Comparison of ENCODE assay signal across 12 cellular contexts in the genomic region with DNA sequence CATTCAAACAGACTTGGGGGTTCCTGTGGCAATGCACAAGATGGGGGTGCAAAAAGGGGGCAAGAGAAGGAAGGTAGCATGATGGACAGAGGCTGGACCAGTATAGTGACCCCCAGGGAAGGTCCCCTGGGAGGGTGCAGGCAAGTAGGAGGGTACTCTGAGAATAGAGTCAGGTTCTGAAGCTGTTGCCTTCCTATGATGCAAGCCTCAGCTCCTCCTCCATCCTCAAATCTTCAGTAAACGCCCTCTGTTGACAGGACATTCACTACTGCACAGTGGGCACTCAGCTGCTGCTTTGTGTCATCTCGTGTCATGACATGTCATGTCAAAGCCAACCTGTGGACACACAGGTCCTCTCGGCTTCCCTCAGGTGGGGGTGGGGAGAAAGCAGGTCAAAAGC. TPM values are rescaled to one million over a fixed set of nuclear protein-coding genes. Genes with fewer than 3 reads are reported as not detected.
DNase-seq lines count a peak whose midpoint lies in the region; ATAC-seq and TF ChIP-seq lines count a peak whose summit lies in the region.
"Had no signal": no experiment of that assay in that cellular context is flagged by ENCODE, and none has a peak within 500 bp of the region (broad histone marks: within the 10 kb centered on the region; RNA-seq: fewer than 3 reads in every experiment).

No MANE protein-coding gene starts in this region.

- no peaks in the 10 kb centered on the region for H3F3A ChIP-seq in OCI-LY1 (ENCODE audit: insufficient read depth, low read length)

- H3K4me3 ChIP-seq in OCI-LY1 (ENCODE audit: low read depth, low read length, poor library complexity, severe bottlenecking) (no peak overlapping the region), epithelial cell of esophagus (ENCODE audit: low read length) (no peak overlapping the region), vagina (no peak overlapping the region), gastroesophageal sphincter (no peak overlapping the region)
- H3K4me3 ChIP-seq: psoas muscle had no signal

- H3K27me3 Mint-ChIP-seq in activated naive CD8-positive, alpha-beta T cell treated with anti-CD3 and anti-CD28 coated beads, Interleukin-2, amount 10 ng/mL, durations not matched to agents 7 days and 5 days, result no peaks in the 10 kb centered on the region
- no peaks in the 10 kb centered on the region for H3K27me3 Mint-ChIP-seq in activated naive CD8-positive, alpha-beta T cell treated with anti-CD3 and anti-CD28 coated beads for 36 hours
- H3K27me3 Mint-ChIP-seq: activated naive CD4-positive, alpha-beta T cell treated with anti-CD3 and anti-CD28 coated beads, Interleukin-2, amount 50 U/mL, for 24 hours had no signal

- TF ChIP-seq POLR2A in vagina (IDR thresholded peaks at IDR 0.05), result no peak
- no peak for TF ChIP-seq POLR2A in gastroesophageal sphincter (IDR thresholded peaks at IDR 0.05)

- intact Hi-C loops in vagina (cut with DNase I) (no loop called here), left colon (cut with DNase I, micrococcal nuclease) (no loop called here)

- H3K27ac ChIP-seq in OCI-LY1 (ENCODE audit: low read depth, low read length, poor library complexity, severe bottlenecking) (no peak overlapping the region), vagina (peak overlapping the region; percentile 21), gastroesophageal sphincter (no peak overlapping the region)
- H3K27ac ChIP-seq: psoas muscle had no signal

- H3K27me3 ChIP-seq in OCI-LY1 (ENCODE audit: insufficient read depth, low read length) (no peaks in the 10 kb centered on the region), vagina (no peaks in the 10 kb centered on the region), gastroesophageal sphincter (no peaks in the 10 kb centered on the region)

- H3K9me3 ChIP-seq in OCI-LY1 (ENCODE audit: low read length) (no peaks in the 10 kb centered on the region), vagina (no peaks in the 10 kb centered on the region), gastroesophageal sphincter (no peaks in the 10 kb centered on the region)
- H3K9me3 ChIP-seq: psoas muscle had no signal

- POLR2A ChIA-PET in activated naive CD8-positive, alpha-beta T cell treated with anti-CD3 and anti-CD28 coated beads, Interleukin-2, amount 10 ng/mL, durations not matched to agents 7 days and 5 days (lab: Charles Lee), result no interaction called here

- no peak for TF ChIP-seq EP300 in gastroesophageal sphincter (IDR thresholded peaks at IDR 0.05)

- H4K20me1 ChIP-seq in OCI-LY1 (ENCODE audit: insufficient read depth, low read length), result no peaks in the 10 kb centered on the region

- peak overlapping the region; percentile 62 for H3K27ac Mint-ChIP-seq in activated naive CD8-positive, alpha-beta T cell treated with anti-CD3 and anti-CD28 coated beads, Interleukin-2, amount 10 ng/mL, durations not matched to agents 7 days and 5 days
- no peak overlapping the region for H3K27ac Mint-ChIP-seq in activated naive CD8-positive, alpha-beta T cell treated with anti-CD3 and anti-CD28 coated beads for 36 hours
- H3K27ac Mint-ChIP-seq: activated naive CD4-positive, alpha-beta T cell treated with anti-CD3 and anti-CD28 coated beads, Interleukin-2, amount 50 U/mL, for 24 hours; CD8-positive, alpha-beta T cell had no signal

- H2AFZ ChIP-seq in OCI-LY1 (ENCODE audit: low read length), result no peak overlapping the region

- TF ChIP-seq CTCF in OCI-LY1 (IDR thresholded peaks at IDR 0.05; ENCODE audit: low read length) (peak; percentile 34), epithelial cell of esophagus (IDR thresholded peaks at IDR 0.05; ENCODE audit: insufficient read depth, low read depth, low read length, missing control alignments) (peak; percentile 43), vagina (IDR thresholded peaks at IDR 0.05) (no peak), gastroesophageal sphincter (IDR thresholded peaks at IDR 0.05) (no peak)

- no peaks in the 10 kb centered on the region for H3K9me2 ChIP-seq in OCI-LY1 (ENCODE audit: low read depth, low read length)

- H3K4me1 ChIP-seq in OCI-LY1 (ENCODE audit: insufficient read depth, low read length, severe bottlenecking) (peaks cover 19% of the 10 kb centered on the region), vagina (peaks cover 33% of the 10 kb centered on the region), gastroesophageal sphincter (peaks cover 0 to 40% (median 19%) of the 10 kb centered on the region in 3 donors)

- peaks cover 33% of the 10 kb centered on the region for H3K4me1 Mint-ChIP-seq in activated naive CD8-positive, alpha-beta T cell treated with anti-CD3 and anti-CD28 coated beads, Interleukin-2, amount 10 ng/mL, durations not matched to agents 7 days and 5 days
- peaks cover 46% of the 10 kb centered on the region for H3K4me1 Mint-ChIP-seq in activated naive CD8-positive, alpha-beta T cell treated with anti-CD3 and anti-CD28 coated beads for 36 hours

- no peak overlapping the region for H3K4me3 Mint-ChIP-seq in activated naive CD8-positive, alpha-beta T cell treated with anti-CD3 and anti-CD28 coated beads, Interleukin-2, amount 10 ng/mL, durations not matched to agents 7 days and 5 days
- H3K4me3 Mint-ChIP-seq in activated naive CD8-positive, alpha-beta T cell treated with anti-CD3 and anti-CD28 coated beads for 36 hours, result no peak overlapping the region
- H3K4me3 Mint-ChIP-seq: activated naive CD4-positive, alpha-beta T cell treated with anti-CD3 and anti-CD28 coated beads, Interleukin-2, amount 50 U/mL, for 24 hours; CD8-positive, alpha-beta T cell had no signal

- H3K36me3 ChIP-seq in OCI-LY1 (ENCODE audit: insufficient read depth, low read length) (peaks cover 49% of the 10 kb centered on the region), vagina (no peaks in the 10 kb centered on the region), gastroesophageal sphincter (peaks cover 0 to 28% of the 10 kb centered on the region in 2 donors)

- no CpG with 5 or more reads among the region's 3 CpGs for WGBS in gastroesophageal sphincter (ENCODE audit: low coverage in 1 of 2), 2 donors

- no peaks in the 10 kb centered on the region for H3K9me3 Mint-ChIP-seq in activated naive CD8-positive, alpha-beta T cell treated with anti-CD3 and anti-CD28 coated beads, Interleukin-2, amount 10 ng/mL, durations not matched to agents 7 days and 5 days
- no peaks in the 10 kb centered on the region for H3K9me3 Mint-ChIP-seq in activated naive CD8-positive, alpha-beta T cell treated with anti-CD3 and anti-CD28 coated beads for 36 hours
- H3K9me3 Mint-ChIP-seq: activated naive CD4-positive, alpha-beta T cell treated with anti-CD3 and anti-CD28 coated beads, Interleukin-2, amount 50 U/mL, for 24 hours; CD8-positive, alpha-beta T cell had no signal

- no peak for ATAC-seq in activated naive CD8-positive, alpha-beta T cell treated with anti-CD3 and anti-CD28 coated beads, Interleukin-2, amount 10 ng/mL, durations not matched to agents 7 days and 5 days (ENCODE audit: low read depth)
- ATAC-seq in left colon (no peak), gastroesophageal sphincter (no peak)
- ATAC-seq: CD8-positive, alpha-beta T cell had no signal

- DNase-seq in activated naive CD8-positive, alpha-beta T cell treated with anti-CD3 and anti-CD28 coated beads, Interleukin-2, amount 10 ng/mL, durations not matched to agents 7 days and 5 days, result no peak
- no peak for DNase-seq in activated naive CD8-positive, alpha-beta T cell treated with anti-CD3 and anti-CD28 coated beads for 36 hours
- DNase-seq in epithelial cell of esophagus (ENCODE audit: low read depth) (peak; percentile 65), vagina (ENCODE audit: extremely low spot score in 2 of 2) (peak; percentile 81 to 84), left colon (no peak), NCI-H2081 treated with DMSO at 0.1 percent for 48 hours (lab: John Stamatoyannopoulos, UW) (no peak)
- DNase-seq: NCI-H2227 treated with DMSO at 0.1 percent for 48 hours, psoas muscle had no signal

- no peak overlapping the region for H3K9ac ChIP-seq in OCI-LY1 (ENCODE audit: low read length)

- H3K36me3 Mint-ChIP-seq in activated naive CD8-positive, alpha-beta T cell treated with anti-CD3 and anti-CD28 coated beads, Interleukin-2, amount 10 ng/mL, durations not matched to agents 7 days and 5 days, result peaks cover 25% of the 10 kb centered on the region
- peaks cover 37% of the 10 kb centered on the region for H3K36me3 Mint-ChIP-seq in activated naive CD8-positive, alpha-beta T cell treated with anti-CD3 and anti-CD28 coated beads for 36 hours

- H3K79me2 ChIP-seq in OCI-LY1 (ENCODE audit: insufficient read depth, low read length), result 0 out of 2 replicates have a peak, but pooled peaks cover 4% of the 10 kb centered on the region

- no peak overlapping the region; the same call in 1 of the 2 replicates for H3K4me2 ChIP-seq in OCI-LY1 (ENCODE audit: low read length)

RNA-seq across cellular contexts. Expression of a gene that starts 5.8 kb away (rescaled TPM):
- 1 to 10 TPM; 3.7 to 5.1 TPM for total RNA-seq in activated naive CD8-positive, alpha-beta T cell treated with anti-CD3 and anti-CD28 coated beads, Interleukin-2, amount 10 ng/mL, durations not matched to agents 7 days and 5 days
- 1 to 10 TPM; 3.3 to 3.9 TPM for total RNA-seq in activated naive CD8-positive, alpha-beta T cell treated with anti-CD3 and anti-CD28 coated beads for 36 hours
- total RNA-seq in vagina (43.5 TPM), left colon (100 to 1,000 TPM; 262 to 489 TPM), gastroesophageal sphincter (10 to 100 TPM in 1 of 4 donors, 1 to 10 TPM in 3; 1.6 to 17.5 (median 3.5) TPM)

RNA-seq across cellular contexts. Expression of a gene that starts 58.1 kb away (rescaled TPM):
- total RNA-seq in activated naive CD8-positive, alpha-beta T cell treated with anti-CD3 and anti-CD28 coated beads, Interleukin-2, amount 10 ng/mL, durations not matched to agents 7 days and 5 days, result 100 to 1,000 TPM; 231 to 234 TPM
- total RNA-seq in activated naive CD8-positive, alpha-beta T cell treated with anti-CD3 and anti-CD28 coated beads for 36 hours, result 100 to 1,000 TPM; 315 to 324 TPM
- total RNA-seq in vagina, result 212 TPM
- total RNA-seq in left colon, result 100 to 1,000 TPM; 259 to 309 TPM
- total RNA-seq in gastroesophageal sphincter, result 100 to 1,000 TPM in 1 of 4 donors, 10 to 100 TPM in 3; 78.6 to 116 (median 86.8) TPM

Comparison
In these comparisons a context has a peak if more than half of its experiments do, and no peak if none do; other contexts are left out.
1. DNase-seq: peak in epithelial cell of esophagus (single experiment) and vagina (2 of 2); none in activated naive CD8-positive, alpha-beta T cell treated with anti-CD3 and anti-CD28 coated beads, Interleukin-2, amount 10 ng/mL, durations not matched to agents 7 days and 5 days (single experiment), activated naive CD8-positive, alpha-beta T cell treated with anti-CD3 and anti-CD28 coated beads for 36 hours (single experiment), left colon (0 of 2) and NCI-H2081 treated with DMSO at 0.1 percent for 48 hours (single experiment).
2. CTCF ChIP-seq: peak in OCI-LY1 (single experiment) and epithelial cell of esophagus (single experiment); none in vagina (0 of 3) and gastroesophageal sphincter (0 of 4).